In genomic region chr3:112111785-112112402, GRCh38 we compare ENCODE assay signal across 8 cellular contexts. TPM values are rescaled to one million over a fixed set of nuclear protein-coding genes. Genes with fewer than 3 reads are reported as not detected.
DNase-seq lines count a peak whose midpoint lies in the region; ATAC-seq and TF ChIP-seq lines count a peak whose summit lies in the region.

No MANE protein-coding gene starts in this region.

- H3K9me3 ChIP-seq in naive thymus-derived CD4-positive, alpha-beta T cell (ENCODE audit: control insufficient read depth in 2 of 3, low read length in 3 of 3) = no peaks in the 10 kb centered on the region

- DNase-seq in Calu3 (peak; percentile 47), NCI-H748 treated with DMSO at 0.1 percent for 48 hours (lab: John Stamatoyannopoulos, UW) (peak; percentile 22), epidermal melanocyte (ENCODE audit: insufficient read length, low spot score) (peak; percentile 64), superior temporal gyrus (ENCODE audit: extremely low spot score) (peak; percentile 70)
- peak; percentile 48 to 63 for DNase-seq in activated CD4-positive, alpha-beta T cell treated with anti-CD3 and anti-CD28 coated beads, Interleukin-2, amount 50 U/mL, for 48 hours
- DNase-seq in naive thymus-derived CD4-positive, alpha-beta T cell = peak in 7 of 9 donors; percentile 52 to 75 (median 70)

- no peak overlapping the region for H3K27ac Mint-ChIP-seq in Calu3 (ENCODE audit: unreplicated experiment)
- H3K27ac Mint-ChIP-seq in naive thymus-derived CD4-positive, alpha-beta T cell = peak overlapping the region in 4 of 9 donors; percentile 28 to 48 (median 40)

- H3K27me3 Mint-ChIP-seq in Calu3 (ENCODE audit: unreplicated experiment) = no peaks in the 10 kb centered on the region
- H3K27me3 Mint-ChIP-seq in naive thymus-derived CD4-positive, alpha-beta T cell = no peaks in the 10 kb centered on the region

- no peak overlapping the region for H3K27ac ChIP-seq in naive thymus-derived CD4-positive, alpha-beta T cell (ENCODE audit: low read depth, low read length)

- H3K36me3 Mint-ChIP-seq in Calu3 (ENCODE audit: insufficient read depth, unreplicated experiment) = peaks cover 25% of the 10 kb centered on the region
- H3K36me3 Mint-ChIP-seq in naive thymus-derived CD4-positive, alpha-beta T cell = peaks cover 0 to 12% (median 0%) of the 10 kb centered on the region in 5 donors

- ATAC-seq in GM19452 (IDR thresholded peaks at IDR 0.05; ENCODE audit: unreplicated experiment) (peak; percentile 51), HG03460 (IDR thresholded peaks at IDR 0.05; ENCODE audit: unreplicated experiment) (peak; percentile 43)
- ATAC-seq in naive thymus-derived CD4-positive, alpha-beta T cell = peak; percentile 96

- H3K36me3 ChIP-seq in naive thymus-derived CD4-positive, alpha-beta T cell (ENCODE audit: control insufficient read depth in 2 of 3, insufficient read depth in 3 of 3, low read length in 3 of 3) = no peaks in the 10 kb centered on the region

- no peaks in the 10 kb centered on the region for H3K4me1 Mint-ChIP-seq in Calu3 (ENCODE audit: low read depth, unreplicated experiment)
- H3K4me1 Mint-ChIP-seq in naive thymus-derived CD4-positive, alpha-beta T cell = peaks cover 2 to 18% (median 9%) of the 10 kb centered on the region in 7 donors

- H3K4me3 ChIP-seq in naive thymus-derived CD4-positive, alpha-beta T cell (ENCODE audit: low read length) = no peak overlapping the region

- H3K4me3 Mint-ChIP-seq in Calu3 (ENCODE audit: low read depth, unreplicated experiment) = no peak overlapping the region
- peak overlapping the region in 1 of 10 donors; percentile 14 for H3K4me3 Mint-ChIP-seq in naive thymus-derived CD4-positive, alpha-beta T cell

- H3K4me1 ChIP-seq in naive thymus-derived CD4-positive, alpha-beta T cell (ENCODE audit: control insufficient read depth in 2 of 2, insufficient read depth in 2 of 2, low read length in 2 of 2) = no peaks in the 10 kb centered on the region

- BruUV-seq in Calu3 (replicated peaks; lab: Mats Ljungman, UMichigan) = no TSS peak

- POLR2A ChIA-PET in naive thymus-derived CD4-positive, alpha-beta T cell (lab: Charles Lee) = interaction anchor here (0.6 to 1.2 kb wide), 5 partner anchors 21 to 449 kb away, joined by 3 to 5 read pairs (median 4); partner anchors contain the start of gene GCSAM

- no peaks in the 10 kb centered on the region for H3K27me3 ChIP-seq in naive thymus-derived CD4-positive, alpha-beta T cell (ENCODE audit: control insufficient read depth in 2 of 2, insufficient read depth in 2 of 2, low read length in 2 of 2)

- intact Hi-C loops in Calu3 (cut with micrococcal nuclease; ENCODE audit: unreplicated experiment) = loop anchor here (1.0 to 5.0 kb wide), 2 partner anchors 181 to 405 kb away; no protein-coding TSS in a partner anchor
- intact Hi-C loops in naive thymus-derived CD4-positive, alpha-beta T cell (cut with micrococcal nuclease) = loop anchor here (1.0 to 5.0 kb wide), 11 partner anchors 17 to 419 kb away; partner anchors contain the start of gene GCSAM (in 2 of the 2)

- CTCF ChIA-PET in Calu3 (lab: Charles Lee) = interaction anchor here (0.8 to 1.6 kb wide), 8 partner anchors 9 to 182 kb away, joined by 3 to 11 read pairs (median 5); partner anchors contain the start of gene SLC9C1
- CTCF ChIA-PET in naive thymus-derived CD4-positive, alpha-beta T cell (lab: Charles Lee) = interaction anchor here (0.6 to 4.1 kb wide), 43 partner anchors 10 to 1315 kb away, joined by 3 to 36 read pairs (median 4); partner anchors contain the start of genes BTLA, GCSAM and SLC9C1

- H3K9me3 Mint-ChIP-seq in Calu3 (ENCODE audit: low read depth, unreplicated experiment) = no peaks in the 10 kb centered on the region
- H3K9me3 Mint-ChIP-seq in naive thymus-derived CD4-positive, alpha-beta T cell = no peaks in the 10 kb centered on the region

- TF ChIP-seq CTCF in Calu3 (IDR thresholded peaks at IDR 0.05; ENCODE audit: unreplicated experiment) = peak; percentile 37

RNA-seq across cellular contexts. Expression of gene GCSAM, which starts 21.2 kb away (rescaled TPM):
- not detected in 2 replicates for total RNA-seq in Calu3 (2022)
- total RNA-seq in naive thymus-derived CD4-positive, alpha-beta T cell = 10 to 100 TPM in 4 of 5 experiments, 1 to 10 TPM in 1; 5.5 to 28.5 (median 18.5) TPM
- 10 to 100 TPM; 27.7 to 38.8 TPM for polyA plus RNA-seq in naive thymus-derived CD4-positive, alpha-beta T cell

RNA-seq across cellular contexts. Expression of gene C3orf52, which starts 25.7 kb away (rescaled TPM):
- 28.2 and 29.8 TPM in 2 replicates for total RNA-seq in Calu3 (2022)
- 10 to 100 TPM in 1 of 5 experiments, 1 to 10 TPM in 4; 1.2 to 12.3 (median 1.9) TPM for total RNA-seq in naive thymus-derived CD4-positive, alpha-beta T cell
- polyA plus RNA-seq in naive thymus-derived CD4-positive, alpha-beta T cell = 1 to 10 TPM; 1.3 to 2.1 TPM

Comparison
In these comparisons a context has a peak if more than half of its experiments do, and no peak if none do; other contexts are left out.
1. ATAC-seq: peak in every context shown above with its lines; median percentile 96 in naive thymus-derived CD4-positive, alpha-beta T cell; 51 in GM19452; 43 in HG03460.